14 cellular contexts compared by ENCODE assay signal in genomic region chr10:17835688-17836087, GRCh38. TPM values are rescaled to one million over a fixed set of nuclear protein-coding genes. Genes with fewer than 3 reads are reported as not detected.
DNase-seq lines count a peak whose midpoint lies in the region; ATAC-seq, FAIRE-seq and TF ChIP-seq lines count a peak whose summit lies in the region.
"Had no signal": no experiment of that assay in that cellular context is flagged by ENCODE, and none has a peak within 500 bp of the region (broad histone marks: within the 10 kb centered on the region; RNA-seq: fewer than 3 reads in every experiment).

No MANE protein-coding gene starts in this region.

- H3K36me3 ChIP-seq in astrocyte (ENCODE audit: insufficient read depth, low read length), result no peaks in the 10 kb centered on the region
- H3K36me3 ChIP-seq: SJCRH30 had no signal

- no peaks in the 10 kb centered on the region for H3K36me3 Mint-ChIP-seq in astrocyte (ENCODE audit: low read depth, unreplicated experiment)
- H3K36me3 Mint-ChIP-seq in activated T-helper 17 cell treated with anti-CD3 and anti-CD28 coated beads, Interleukin-2, amount 50 U/mL, for 72 hours (ENCODE audit: low read depth), result no peaks in the 10 kb centered on the region
- H3K36me3 Mint-ChIP-seq: activated naive CD8-positive, alpha-beta T cell treated with anti-CD3 and anti-CD28 coated beads, Interleukin-2, amount 10 ng/mL, durations not matched to agents 7 days and 5 days; mesothelial cell of epicardium had no signal

- H2AFZ ChIP-seq in astrocyte (ENCODE audit: low read depth, low read length), result no peak overlapping the region

- no peaks in the 10 kb centered on the region for H3K79me2 ChIP-seq in astrocyte (ENCODE audit: insufficient read depth, low read length)

- no peaks in the 10 kb centered on the region for H3K9me3 Mint-ChIP-seq in astrocyte (ENCODE audit: unreplicated experiment)
- H3K9me3 Mint-ChIP-seq in activated T-helper 17 cell treated with anti-CD3 and anti-CD28 coated beads, Interleukin-2, amount 50 U/mL, for 72 hours, result no peaks in the 10 kb centered on the region
- H3K9me3 Mint-ChIP-seq: activated naive CD8-positive, alpha-beta T cell treated with anti-CD3 and anti-CD28 coated beads, Interleukin-2, amount 10 ng/mL, durations not matched to agents 7 days and 5 days; mesothelial cell of epicardium had no signal

- TF ChIP-seq CTCF in AG04450 (IDR thresholded peaks at IDR 0.05; ENCODE audit: low read depth, low read length) (peak; percentile 23), astrocyte (IDR thresholded peaks at IDR 0.05; ENCODE audit: insufficient read depth, low read depth, low read length) (no peak)

- ATAC-seq in GM19452 (IDR thresholded peaks at IDR 0.05; ENCODE audit: unreplicated experiment), result no peak
- no peak for ATAC-seq in activated T-helper 17 cell treated with anti-CD3 and anti-CD28 coated beads, Interleukin-2, amount 50 U/mL, for 72 hours (replicated peaks)
- ATAC-seq in HG02970 (IDR thresholded peaks at IDR 0.05; ENCODE audit: low FRiP score, unreplicated experiment), result no peak

- POLR2A ChIA-PET in AG04450 (lab: Yijun Ruan, JAX), result no interaction called here

- no peaks in the 10 kb centered on the region for H3K27me3 ChIP-seq in AG04450 (ENCODE audit: control insufficient read depth, insufficient read depth, low read length)
- H3K27me3 ChIP-seq in astrocyte (ENCODE audit: insufficient read depth, low read length), result no peaks in the 10 kb centered on the region

- FAIRE-seq in astrocyte (lab: Jason Lieb, UNC), result peak; percentile 100

- no peaks in the 10 kb centered on the region for H3K27me3 Mint-ChIP-seq in astrocyte (ENCODE audit: low read depth, unreplicated experiment)
- peaks cover 24% of the 10 kb centered on the region for H3K27me3 Mint-ChIP-seq in activated T-helper 17 cell treated with anti-CD3 and anti-CD28 coated beads, Interleukin-2, amount 50 U/mL, for 72 hours

- H3K4me3 Mint-ChIP-seq in astrocyte (ENCODE audit: unreplicated experiment), result no peak overlapping the region
- no peak overlapping the region for H3K4me3 Mint-ChIP-seq in activated T-helper 17 cell treated with anti-CD3 and anti-CD28 coated beads, Interleukin-2, amount 50 U/mL, for 72 hours
- H3K4me3 Mint-ChIP-seq: activated naive CD8-positive, alpha-beta T cell treated with anti-CD3 and anti-CD28 coated beads, Interleukin-2, amount 10 ng/mL, durations not matched to agents 7 days and 5 days; mesothelial cell of epicardium had no signal

- peaks cover 20% of the 10 kb centered on the region for H3K4me1 ChIP-seq in astrocyte (ENCODE audit: insufficient read depth, low read length)
- H3K4me1 ChIP-seq: SJCRH30 had no signal

- peak overlapping the region; percentile 22 for H3K9ac ChIP-seq in astrocyte (ENCODE audit: low read length)

- no peak overlapping the region for H3K4me3 ChIP-seq in AG04450 (ENCODE audit: low read depth, low read length)
- peak overlapping the region; percentile 22 for H3K4me3 ChIP-seq in astrocyte (ENCODE audit: insufficient read depth, low read depth, low read length)
- H3K4me3 ChIP-seq: SJCRH30 had no signal

- peak; percentile 58 for DNase-seq in AG04450 (ENCODE audit: low read depth, low spot score)
- DNase-seq in HT1080 (ENCODE audit: low read depth), result peak; percentile 96
- peak; percentile 94 for DNase-seq in astrocyte (ENCODE audit: low read depth)
- peak; percentile 52 for DNase-seq in iPS-NIHi7 (ENCODE audit: extremely low spot score)
- no peak for DNase-seq in hypothalamus (lab: John Stamatoyannopoulos, UW)
- DNase-seq: activated CD4-positive, alpha-beta T cell treated with anti-CD3 and anti-CD28 coated beads, Interleukin-2, amount 50 U/mL, for 4 hours; activated naive CD8-positive, alpha-beta T cell treated with anti-CD3 and anti-CD28 coated beads, Interleukin-2, amount 10 ng/mL, durations not matched to agents 7 days and 5 days; foreskin melanocyte; NCI-H1694 treated with DMSO at 0.1 percent for 48 hours; SJCRH30 had no signal

- no peak overlapping the region for H3K27ac ChIP-seq in AG04450 (ENCODE audit: low read depth, low read length)
- peak overlapping the region; percentile 46 for H3K27ac ChIP-seq in astrocyte (ENCODE audit: low read depth, low read length)
- H3K27ac ChIP-seq: SJCRH30 had no signal

- peaks cover 15% of the 10 kb centered on the region for H3K4me1 Mint-ChIP-seq in astrocyte (ENCODE audit: low read depth, unreplicated experiment)
- H3K4me1 Mint-ChIP-seq in activated T-helper 17 cell treated with anti-CD3 and anti-CD28 coated beads, Interleukin-2, amount 50 U/mL, for 72 hours, result no peaks in the 10 kb centered on the region
- H3K4me1 Mint-ChIP-seq: activated naive CD8-positive, alpha-beta T cell treated with anti-CD3 and anti-CD28 coated beads, Interleukin-2, amount 10 ng/mL, durations not matched to agents 7 days and 5 days had no signal

- CTCF ChIA-PET in AG04450 (lab: Charles Lee), result interaction anchor here (1.2 kb wide), 2 partner anchors 11 to 381 kb away, joined by 5 read pairs; no protein-coding TSS in a partner anchor

- H4K20me1 ChIP-seq in astrocyte (ENCODE audit: insufficient read depth, low read length), result no peaks in the 10 kb centered on the region

- peak overlapping the region; percentile 62 for H3K4me2 ChIP-seq in astrocyte (ENCODE audit: low read length)

- peak overlapping the region; percentile 96 for H3K27ac Mint-ChIP-seq in astrocyte (ENCODE audit: unreplicated experiment)
- no peak overlapping the region for H3K27ac Mint-ChIP-seq in activated T-helper 17 cell treated with anti-CD3 and anti-CD28 coated beads, Interleukin-2, amount 50 U/mL, for 72 hours
- H3K27ac Mint-ChIP-seq: activated naive CD8-positive, alpha-beta T cell treated with anti-CD3 and anti-CD28 coated beads, Interleukin-2, amount 10 ng/mL, durations not matched to agents 7 days and 5 days; mesothelial cell of epicardium had no signal

- H3K9me3 ChIP-seq in AG04450 (ENCODE audit: control insufficient read depth, insufficient read depth, low read length), result no peaks in the 10 kb centered on the region
- no peaks in the 10 kb centered on the region for H3K9me3 ChIP-seq in astrocyte (ENCODE audit: insufficient read depth, low read depth, low read length)
- H3K9me3 ChIP-seq: SJCRH30 had no signal

RNA-seq across cellular contexts. Expression of gene MRC1, which starts 26.5 kb away (rescaled TPM):
- polyA plus RNA-seq in AG04450 (2011; rRNA removed), result not detected in 2 replicates
- 0.04 TPM in 1 of 2 replicates, not detected in the other for polyA minus RNA-seq in AG04450 (2011; rRNA and poly(A)+ RNA removed)
- 0.03 TPM in 1 of 2 replicates, not detected in the other for total RNA-seq in HT1080 (2014; rRNA removed; shearing (Covaris generic))
- 0.01 TPM in 1 of 2 replicates, not detected in the other for polyA plus RNA-seq in HT1080 (2015; cell fraction: cytosol; rRNA removed)
- polyA plus RNA-seq in HT1080 (2015; cell fraction: nucleus; rRNA removed), result not detected in 2 replicates
- total RNA-seq in astrocyte, result 0.05 and 0.07 TPM in 2 replicates
- under 1 TPM in 1 of 2 donors, not detected in 1; 0.08 TPM for total RNA-seq in activated T-helper 17 cell treated with anti-CD3 and anti-CD28 coated beads, Interleukin-2, amount 50 U/mL, for 72 hours
- total RNA-seq: mesothelial cell of epicardium, SJCRH30 had no signal

Comparison
In these comparisons a context has a peak if more than half of its experiments do, and no peak if none do; other contexts are left out.
1. DNase-seq: peak in AG04450 (single experiment), HT1080 (single experiment), astrocyte (single experiment) and iPS-NIHi7 (single experiment); none in hypothalamus (0 of 51).